In the genomic region with DNA sequence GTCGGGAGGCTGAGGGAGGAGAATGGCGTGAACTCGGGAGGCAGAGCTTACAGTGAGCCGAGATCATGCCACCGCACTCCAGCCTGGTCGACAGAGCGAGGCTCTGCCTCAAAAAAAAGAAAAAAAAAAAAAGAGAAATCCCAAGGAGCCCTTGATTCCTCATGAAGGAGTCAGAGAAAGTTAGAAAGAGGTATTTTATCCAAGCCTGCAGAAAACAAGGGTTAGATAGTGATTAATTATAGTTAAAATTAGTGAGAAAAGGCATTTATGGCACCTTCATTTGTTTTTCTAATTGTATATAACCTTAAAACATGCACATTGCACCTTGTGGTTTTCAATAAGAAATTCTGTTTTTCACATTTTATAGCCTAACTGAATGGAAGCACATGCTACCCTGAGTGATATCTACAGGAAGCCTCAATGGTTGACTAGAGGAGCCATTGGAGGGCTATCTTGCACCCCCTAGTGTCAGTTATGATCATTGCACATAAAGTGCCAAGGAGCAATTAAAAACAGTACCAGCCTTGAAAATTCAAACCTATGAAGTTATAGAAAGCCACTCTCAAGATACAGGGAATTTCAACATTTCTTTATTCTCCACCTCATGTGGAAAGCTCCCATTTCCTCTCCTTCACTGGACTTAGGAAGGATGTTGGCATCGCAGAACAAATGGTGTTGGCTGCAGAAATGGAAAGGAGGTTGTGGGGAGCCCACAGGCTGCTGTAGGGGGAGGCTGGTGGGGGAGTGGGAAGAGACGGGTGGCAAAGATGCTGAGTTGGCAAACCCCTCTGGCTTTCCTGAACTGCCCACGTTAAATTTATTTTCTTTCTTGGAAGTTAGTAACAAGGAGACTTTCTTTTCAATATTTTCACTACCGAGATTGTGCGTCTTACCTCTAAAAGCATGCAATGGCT, we compare ENCODE assay signal across 8 cellular contexts. TPM values are rescaled to one million over a fixed set of nuclear protein-coding genes. Genes with fewer than 3 reads are reported as not detected.
DNase-seq lines count a peak whose midpoint lies in the region; ATAC-seq and TF ChIP-seq lines count a peak whose summit lies in the region.

No MANE protein-coding gene starts in this region.

- intact Hi-C loops in uterus (cut with DNase I; ENCODE audit: low total_unique reads) = no loop called here

- no peak overlapping the region for H3K4me3 Mint-ChIP-seq in endodermal cell

- peaks cover 3% of the 10 kb centered on the region for H3K27me3 Mint-ChIP-seq in endodermal cell (ENCODE audit: insufficient read depth)

- H3K36me3 Mint-ChIP-seq in endodermal cell (ENCODE audit: low read depth) = no peaks in the 10 kb centered on the region

- H3K27me3 ChIP-seq in endodermal cell (ENCODE audit: control insufficient read depth, insufficient read depth, low read length, poor library complexity, severe bottlenecking) (no peaks in the 10 kb centered on the region), uterus (no peaks in the 10 kb centered on the region)

- no peak for TF ChIP-seq POLR2A in uterus (IDR thresholded peaks at IDR 0.05)

- H3K9me3 ChIP-seq in endodermal cell (ENCODE audit: control insufficient read depth, low read length) = no peaks in the 10 kb centered on the region
- H3K9me3 ChIP-seq in mesodermal cell (ENCODE audit: control insufficient read depth, low read length) = no peaks in the 10 kb centered on the region
- H3K9me3 ChIP-seq in uterus = no peaks in the 10 kb centered on the region

- H3K36me3 ChIP-seq in endodermal cell (ENCODE audit: control insufficient read depth, insufficient read depth, low read length) = no peaks in the 10 kb centered on the region
- no peaks in the 10 kb centered on the region for H3K36me3 ChIP-seq in mesodermal cell (ENCODE audit: control insufficient read depth, insufficient read depth, low read length)
- H3K36me3 ChIP-seq in uterus = no peaks in the 10 kb centered on the region

- H3K4me1 ChIP-seq in endodermal cell (ENCODE audit: control insufficient read depth, insufficient read depth, low read length) (no peaks in the 10 kb centered on the region), mesodermal cell (ENCODE audit: control insufficient read depth, insufficient read depth, low read length, poor library complexity, severe bottlenecking) (peaks cover 26% of the 10 kb centered on the region), uterus (no peaks in the 10 kb centered on the region)

- H3K4me1 Mint-ChIP-seq in endodermal cell = no peaks in the 10 kb centered on the region

- no peak overlapping the region for H3K4me3 ChIP-seq in LNCaP clone FGC (ENCODE audit: low read depth, low read length)
- H3K4me3 ChIP-seq in WI38 (ENCODE audit: low read depth, low read length) = no peak overlapping the region
- H3K4me3 ChIP-seq in endodermal cell (ENCODE audit: low read length) = no peak overlapping the region
- H3K4me3 ChIP-seq in mesodermal cell (ENCODE audit: extremely low read depth, insufficient read depth, low read length, poor library complexity, severe bottlenecking) = no peak overlapping the region
- H3K4me3 ChIP-seq in uterus = no peak overlapping the region

- ATAC-seq in HG03025 (IDR thresholded peaks at IDR 0.05; ENCODE audit: low FRiP score, unreplicated experiment) = no peak

- H3K27ac ChIP-seq in endodermal cell (ENCODE audit: low read depth, low read length) (no peak overlapping the region), mesodermal cell (ENCODE audit: low read depth, low read length, severe bottlenecking) (peak overlapping the region; percentile 72), uterus (peak overlapping the region; percentile 78 to 84)

- peaks cover 8% of the 10 kb centered on the region for H3K9me3 Mint-ChIP-seq in endodermal cell

- peak; percentile 60 for TF ChIP-seq CTCF in LNCaP clone FGC (IDR thresholded peaks at IDR 0.05; ENCODE audit: control insufficient read depth, extremely low read depth, insufficient read depth)
- peak; percentile 64 for TF ChIP-seq CTCF in WI38 (IDR thresholded peaks at IDR 0.05; ENCODE audit: low read depth, low read length)
- TF ChIP-seq CTCF in endodermal cell (conservative IDR thresholded peaks at IDR 0.05) = peak; percentile 85
- peak; percentile 58 to 79 (median 66) for TF ChIP-seq CTCF in uterus (IDR thresholded peaks at IDR 0.05)

- H3K9ac ChIP-seq in endodermal cell (ENCODE audit: extremely low read depth, low read length, poor library complexity, severe bottlenecking) = no peak overlapping the region

- peak; percentile 2 for DNase-seq in NCI-H2227 (lab: John Stamatoyannopoulos, UW; ENCODE audit: unreplicated experiment)
- no peak for DNase-seq in NCI-H2227 treated with DMSO at 0.1 percent for 48 hours (lab: John Stamatoyannopoulos, UW)
- DNase-seq in LNCaP clone FGC (ENCODE audit: low read depth) = no peak
- peak; percentile 65 for DNase-seq in endodermal cell
- DNase-seq in uterus = peak; percentile 11 to 36

- WGBS in endodermal cell (ENCODE audit: insufficient coverage in 1 of 2, insufficient read length in 1 of 2), 2 experiments = 94% methylated on average over 11 to 12 of the region's 12 CpGs
- 94 to 95% methylated on average over 10 to 11 of the region's 12 CpGs for WGBS in mesodermal cell (ENCODE audit: insufficient coverage in 2 of 2), 2 experiments

- no peak overlapping the region for H3K27ac Mint-ChIP-seq in endodermal cell

RNA-seq across cellular contexts. Expression of a gene that starts 48.5 kb away (rescaled TPM):
- total RNA-seq in endodermal cell (1 to 10 TPM in 1 of 2 donors, under 1 TPM in 1; 0.35 to 1.4 TPM), uterus (100 to 1,000 TPM in 1 of 4 donors, 10 to 100 TPM in 3; 37.3 to 106 (median 61.1) TPM)
- polyA plus RNA-seq in endodermal cell (2013, experiment 1 of 2) = 1.8 TPM
- 1.3 TPM for polyA plus RNA-seq in endodermal cell (2013, experiment 2 of 2)
- polyA plus RNA-seq in mesodermal cell (2013, experiment 1 of 2) = 9.2 TPM
- 8.9 TPM for polyA plus RNA-seq in mesodermal cell (2013, experiment 2 of 2)

Comparison
In these comparisons a context has a peak if more than half of its experiments do, and no peak if none do; other contexts are left out.
1. DNase-seq: peak in NCI-H2227 (single experiment), endodermal cell (single experiment) and uterus (2 of 2); none in NCI-H2227 treated with DMSO at 0.1 percent for 48 hours (single experiment) and LNCaP clone FGC (single experiment).
2. RNA of a gene that starts 48.5 kb away (total RNA-seq): 37.3 to 106 TPM in uterus; 0.35 to 1.4 TPM in endodermal cell; every median in the first group is over 10 times any median in the second.
3. Peak in every context shown above with its lines, with median percentiles within 50 percentile points of each other: CTCF ChIP-seq.